Comparison of ENCODE assay signal across 34 cellular contexts in genomic region chrX:132749406-132749805, GRCh38.
"Had no signal": no experiment of that assay in that cellular context is flagged by ENCODE, and none has a peak within 500 bp of the region (broad histone marks: within the 10 kb centered on the region; RNA-seq: fewer than 3 reads in every experiment).

No MANE protein-coding gene starts in this region.

- ATAC-seq: activated CD4-positive, alpha-beta T cell treated with anti-CD3 and anti-CD28 coated beads for 36 hours; stimulated activated naive B cell treated with anti-CD40 and anti-IgM and Interleukin-4, amounts not matched to agents 10 μg/mL and 1 μg/mL and 100 μg/mL, for 72 hours; upper lobe of right lung had no signal

- H3K9ac ChIP-seq: parathyroid adenoma had no signal

- H3K9me3 Mint-ChIP-seq: brain, neural crest cell had no signal

- H3K79me2 ChIP-seq: parathyroid adenoma had no signal

- H3K4me3 Mint-ChIP-seq: activated CD4-positive, alpha-beta T cell treated with anti-CD3 and anti-CD28 coated beads for 36 hours; activated naive CD8-positive, alpha-beta T cell; brain; neural crest cell; stimulated activated naive B cell treated with anti-CD40 and anti-IgM and Interleukin-4, amounts not matched to agents 10 μg/mL and 1 μg/mL and 100 μg/mL, for 72 hours had no signal

- H3K27ac ChIP-seq: adrenal gland, cardiac muscle cell, colonic mucosa, epithelial cell of prostate, esophagus squamous epithelium, left ventricle myocardium inferior, parathyroid adenoma, right atrium auricular region, stomach, suprapubic skin, tibial artery, upper lobe of right lung had no signal

- H3K9me3 ChIP-seq: adrenal gland, colonic mucosa, esophagus squamous epithelium, left ventricle myocardium inferior, right atrium auricular region, stomach, suprapubic skin, tibial artery, upper lobe of right lung had no signal

- FAIRE-seq: endometrium, islet of Langerhans had no signal

- H3K36me3 Mint-ChIP-seq: activated naive CD8-positive, alpha-beta T cell; stimulated activated naive B cell treated with anti-CD40 and anti-IgM and Interleukin-4, amounts not matched to agents 10 μg/mL and 1 μg/mL and 100 μg/mL, for 72 hours had no signal

- H2AFZ ChIP-seq: parathyroid adenoma had no signal

- H3K36me3 ChIP-seq: adrenal gland, cardiac muscle cell, colonic mucosa, esophagus squamous epithelium, left ventricle myocardium inferior, right atrium auricular region, stomach, suprapubic skin, tibial artery, upper lobe of right lung had no signal

- H3K27me3 Mint-ChIP-seq: activated CD4-positive, alpha-beta T cell treated with anti-CD3 and anti-CD28 coated beads for 36 hours; activated naive CD8-positive, alpha-beta T cell had no signal

- H3K27ac Mint-ChIP-seq: activated CD4-positive, alpha-beta T cell treated with anti-CD3 and anti-CD28 coated beads for 36 hours; activated naive CD8-positive, alpha-beta T cell; stimulated activated naive B cell treated with anti-CD40 and anti-IgM and Interleukin-4, amounts not matched to agents 10 μg/mL and 1 μg/mL and 100 μg/mL, for 72 hours had no signal

- H3K27me3 ChIP-seq: cardiac muscle cell, colonic mucosa, esophagus squamous epithelium, right atrium auricular region, suprapubic skin, tibial artery, upper lobe of right lung had no signal

- H3K4me1 Mint-ChIP-seq: activated CD4-positive, alpha-beta T cell treated with anti-CD3 and anti-CD28 coated beads for 36 hours had no signal

- DNase-seq: activated CD4-positive, alpha-beta T cell treated with anti-CD3 and anti-CD28 coated beads for 36 hours; activated CD4-positive, alpha-beta T cell treated with anti-CD3 and anti-CD28 coated beads, Interleukin-2, amount 50 U/mL, for 4 hours; activated CD4-positive, CD25-positive, alpha-beta regulatory T cell; activated effector memory CD4-positive, alpha-beta T cell treated with Interleukin-2 at 50 U/mL for 16 hours; activated naive CD4-positive, alpha-beta T cell treated with Interleukin-2 at 50 U/mL for 16 hours; activated T-cell treated with anti-CD3 and anti-CD28 coated beads for 4 hours; adrenal gland; aorta; cerebellar nuclear complex; colonic mucosa; effector CD8-positive, alpha-beta T cell; esophagus squamous epithelium; foreskin melanocyte; glutamatergic neuron; left ventricle myocardium inferior; mesendoderm; occipital lobe; stimulated activated CD4-positive, alpha-beta T cell treated with anti-CD3 and anti-CD28 coated beads, Interleukin-15, amount 100 ng/mL, for 24 hours; stimulated activated CD4-positive, alpha-beta T cell treated with anti-CD3 and anti-CD28 coated beads, Interleukin-2, amount 100 ng/mL, for 24 hours; stimulated activated naive B cell treated with anti-CD40 and anti-IgM and Interleukin-4, amounts not matched to agents 10 μg/mL and 1 μg/mL and 100 μg/mL, for 72 hours; stomach; tibial artery; upper lobe of right lung had no signal

- H3K4me1 ChIP-seq: adrenal gland, colonic mucosa, esophagus squamous epithelium, left ventricle myocardium inferior, parathyroid adenoma, right atrium auricular region, stomach, suprapubic skin, tibial artery, upper lobe of right lung had no signal

- H3K4me3 ChIP-seq: adrenal gland, cardiac muscle cell, colonic mucosa, esophagus squamous epithelium, left ventricle myocardium inferior, lung, right atrium auricular region, stomach, suprapubic skin, tibial artery, upper lobe of right lung had no signal
